In the genomic region with DNA sequence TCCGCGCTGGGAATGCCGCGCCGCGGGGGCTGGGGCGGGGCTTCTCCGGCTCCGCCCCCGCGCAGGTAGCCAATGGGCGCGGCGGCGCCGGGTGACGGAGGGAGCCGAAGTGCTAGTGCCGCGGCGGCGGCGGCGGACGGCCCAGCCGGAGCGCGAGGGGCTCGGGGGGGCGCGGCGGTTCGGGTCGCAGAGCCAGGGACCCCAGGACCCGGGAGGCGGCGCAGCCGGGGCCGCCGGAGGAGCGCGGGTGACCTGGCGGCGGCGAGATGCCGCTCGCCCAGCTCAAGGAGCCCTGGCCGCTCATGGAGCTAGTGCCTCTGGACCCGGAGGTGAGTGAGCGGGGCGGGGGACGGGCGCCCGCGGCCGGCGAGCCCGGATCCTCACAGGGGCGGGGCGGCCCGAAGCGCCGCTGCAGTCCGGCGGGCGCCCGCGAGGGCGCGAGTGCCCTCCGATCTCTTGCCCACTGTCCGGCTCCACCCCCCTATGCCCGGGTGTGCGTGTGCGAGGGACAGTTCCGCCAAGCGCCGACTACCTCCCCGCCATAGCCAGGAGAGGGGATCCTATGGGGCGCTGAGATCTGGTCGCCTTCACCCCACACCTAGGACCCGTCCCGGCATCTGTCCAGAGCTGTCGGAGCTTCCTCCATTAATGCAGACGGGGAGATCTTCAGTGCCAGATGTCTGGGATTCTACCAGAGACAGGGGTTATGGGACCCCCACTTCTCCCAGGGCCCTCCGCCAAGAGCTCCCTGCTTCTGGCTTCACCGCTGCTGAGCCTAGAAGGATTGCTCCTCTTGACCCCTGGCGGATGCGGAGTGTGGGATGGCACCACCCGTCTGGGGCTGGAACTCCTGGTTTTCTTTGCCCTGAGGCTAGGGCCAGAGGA, we compare ENCODE assay signal across 8 cellular contexts. TPM values are rescaled to one million over a fixed set of nuclear protein-coding genes. Genes with fewer than 3 reads are reported as not detected.
DNase-seq lines count a peak whose midpoint lies in the region; ATAC-seq and TF ChIP-seq lines count a peak whose summit lies in the region.

A gene (plus strand): TSS at position 107 of the 885 bp plus-strand sequence. CDS start 160 bp downstream, at position 267.

- H3K9me3 ChIP-seq in breast epithelium, result no peaks in the 10 kb centered on the region

- DNase-seq in DMS 273 (lab: John Stamatoyannopoulos, UW; ENCODE audit: unreplicated experiment) (peak; percentile 88), DMS 273 treated with DMSO at 0.1 percent for 48 hours (lab: John Stamatoyannopoulos, UW) (no peak), NCI-H1105 treated with DMSO at 0.1 percent for 48 hours (lab: John Stamatoyannopoulos, UW) (peak; percentile 63), UCSD-AML1 (lab: John Stamatoyannopoulos, UW; ENCODE audit: unreplicated experiment) (peak; percentile 78), breast epithelium (ENCODE audit: low spot score in 2 of 2) (peak in 1 of 2 donors; percentile 37), iPS-NIHi7 (ENCODE audit: extremely low spot score) (peak; percentile 95)

- no peak for TF ChIP-seq POLR2A in breast epithelium (IDR thresholded peaks at IDR 0.05)

- peaks cover 0 to 11% of the 10 kb centered on the region in 2 donors for H3K4me1 ChIP-seq in breast epithelium

- H3K27me3 ChIP-seq in breast epithelium, result no peaks in the 10 kb centered on the region

- H3K36me3 ChIP-seq in breast epithelium, result no peaks in the 10 kb centered on the region

- intact Hi-C loops in breast epithelium (cut with DNase I; ENCODE audit: low total_unique reads), result no loop called here

- ATAC-seq in HG02610 (IDR thresholded peaks at IDR 0.05; ENCODE audit: unreplicated experiment), result peak; percentile 73

- H3K27ac ChIP-seq in breast epithelium (peak within 1 kb of the TSS; percentile 90 to 92), skin epidermis (peak within 1 kb of the TSS; percentile 31 to 87 (median 78))

- peak in 1 of 3 donors; percentile 7 for TF ChIP-seq CTCF in breast epithelium (IDR thresholded peaks at IDR 0.05)

- peak within 1 kb of the TSS; percentile 53 to 99 (median 77) for H3K4me3 ChIP-seq in breast epithelium
- peak within 1 kb of the TSS; percentile 52 to 94 (median 78) for H3K4me3 ChIP-seq in skin epidermis

RNA-seq across cellular contexts. Expression of the gene that starts here (rescaled TPM):
- total RNA-seq in breast epithelium, result 10 to 100 TPM; 12.5 to 43.0 (median 30.8) TPM
